ENCODE assay signal across 25 cellular contexts in the genomic region with DNA sequence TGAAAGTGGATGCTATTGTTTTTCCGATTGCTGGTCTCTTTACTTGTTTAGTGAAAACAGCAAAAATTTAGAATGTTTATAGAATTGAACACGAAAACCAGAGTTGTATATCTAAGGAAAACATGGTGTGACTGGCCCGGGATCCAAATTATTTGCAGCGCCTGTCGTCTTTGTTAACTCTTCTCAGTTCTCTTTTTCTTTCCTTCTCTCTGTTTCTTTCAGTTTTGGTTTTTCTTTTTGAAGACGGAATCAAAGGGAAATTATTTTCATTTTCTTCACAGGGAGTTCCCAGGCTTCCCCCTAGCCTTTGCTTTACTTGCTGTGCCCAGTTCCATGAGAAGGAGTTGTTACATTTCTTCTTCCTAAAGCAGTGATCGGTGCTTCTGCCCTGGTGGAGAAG.
DNase-seq lines count a peak whose midpoint lies in the region; ATAC-seq and TF ChIP-seq lines count a peak whose summit lies in the region.
"Had no signal": no experiment of that assay in that cellular context is flagged by ENCODE, and none has a peak within 500 bp of the region (broad histone marks: within the 10 kb centered on the region; RNA-seq: fewer than 3 reads in every experiment).

No MANE protein-coding gene starts in this region.

- in situ Hi-C loops in GM23248 (cut with MboI), result no loop called here

- intact Hi-C loops in sigmoid colon (cut with DNase I) (no loop called here), A673 (cut with micrococcal nuclease; ENCODE audit: unreplicated experiment) (no loop called here), left lung (cut with DNase I) (no loop called here)

- H3K27me3 Mint-ChIP-seq in WTC11 (ENCODE audit: low read depth), result no peaks in the 10 kb centered on the region

- peaks cover 89% of the 10 kb centered on the region for H3K79me2 ChIP-seq in GM23248 (ENCODE audit: insufficient read depth)

- peaks cover 15% of the 10 kb centered on the region for H3K36me3 Mint-ChIP-seq in WTC11
- H3K36me3 Mint-ChIP-seq: CD8-positive, alpha-beta T cell had no signal

- H3K4me2 ChIP-seq in GM23248 (ENCODE audit: unreplicated experiment), result peak overlapping the region; percentile 46

- WGBS in GM23248 (ENCODE audit: low coverage in 1 of 2, low lambda C conversion rate in 2 of 2, missing lambda C conversion rate in 2 of 2), 2 experiments, result 45 to 52% methylated on average over 7 of the region's 7 CpGs
- WGBS in sigmoid colon, 2 donors, result 62 to 71% methylated on average over 7 of the region's 7 CpGs

- BruUV-seq in A673 (replicated peaks; lab: Mats Ljungman, UMichigan), result no TSS peak

- peaks cover 9% of the 10 kb centered on the region for H3K9me3 Mint-ChIP-seq in WTC11
- H3K9me3 Mint-ChIP-seq: CD8-positive, alpha-beta T cell had no signal

- TF ChIP-seq CTCF in WTC11 (IDR thresholded peaks at IDR 0.05) (no peak), sigmoid colon (IDR thresholded peaks at IDR 0.05) (no peak), A673 (conservative IDR thresholded peaks at IDR 0.05; ENCODE audit: low read depth, low read length) (no peak), left lung (IDR thresholded peaks at IDR 0.05) (no peak)

- H3K4me3 ChIP-seq in GM23248 (peak overlapping the region; percentile 8; the same call in 1 of the 2 replicates), iPS-20b (ENCODE audit: low read length) (no peak overlapping the region), sigmoid colon (peak overlapping the region in 1 of 4 donors; percentile 5), A673 (ENCODE audit: low read depth, low read length, poor library complexity, severe bottlenecking) (no peak overlapping the region), left lung (no peak overlapping the region)
- H3K4me3 ChIP-seq: cardiac muscle cell, testis had no signal

- peaks cover 17% of the 10 kb centered on the region; the same call in 1 of the 2 replicates for H4K20me1 ChIP-seq in GM23248 (ENCODE audit: insufficient read depth)

- POLR2A ChIA-PET in WTC11 (lab: Charles Lee), result no interaction called here
- POLR2A ChIA-PET in A673 (lab: Charles Lee; ENCODE audit: low non-redundant PET), result no interaction called here

- H2AFZ ChIP-seq in GM23248, result no peak overlapping the region

- TF ChIP-seq EP300 in sigmoid colon (IDR thresholded peaks at IDR 0.05), result no peak

- H3K9me3 ChIP-seq in GM23248 (ENCODE audit: low read depth), result no peaks in the 10 kb centered on the region
- H3K9me3 ChIP-seq in iPS-20b (ENCODE audit: insufficient read depth, low read depth, low read length), result no peaks in the 10 kb centered on the region; the same call in 1 of the 2 replicates
- H3K9me3 ChIP-seq in sigmoid colon, result peaks cover 0 to 4% (median 1%) of the 10 kb centered on the region in 4 donors
- peaks cover 8% of the 10 kb centered on the region for H3K9me3 ChIP-seq in A673 (ENCODE audit: low read depth, low read length, poor library complexity, severe bottlenecking)
- H3K9me3 ChIP-seq in left lung, result peaks cover 0 to 12% of the 10 kb centered on the region in 2 donors
- H3K9me3 ChIP-seq: adrenal gland, testis had no signal

- H3K27me3 ChIP-seq in GM23248 (replicated peaks; ENCODE audit: insufficient read depth) (no peaks in the 10 kb centered on the region), iPS-20b (ENCODE audit: insufficient read depth, low read length) (no peaks in the 10 kb centered on the region), sigmoid colon (no peaks in the 10 kb centered on the region), A673 (replicated peaks; ENCODE audit: insufficient read depth, low read depth, low read length, poor library complexity) (no peaks in the 10 kb centered on the region), left lung (no peaks in the 10 kb centered on the region)
- H3K27me3 ChIP-seq: adrenal gland, cardiac muscle cell, testis had no signal

- H3K9me2 ChIP-seq in GM23248 (ENCODE audit: insufficient read depth), result no peaks in the 10 kb centered on the region

- ATAC-seq in WTC11, result no peak
- ATAC-seq in left lung, result no peak
- ATAC-seq: CD8-positive, alpha-beta T cell; right cardiac atrium had no signal

- H3K4me1 Mint-ChIP-seq in WTC11, result peaks cover 47% of the 10 kb centered on the region

- H3K27ac ChIP-seq in GM23248, result no peak overlapping the region
- H3K27ac ChIP-seq in iPS-20b (ENCODE audit: low read length), result no peak overlapping the region
- H3K27ac ChIP-seq in sigmoid colon, result peak overlapping the region in 3 of 4 donors; percentile 3 to 44 (median 41)
- no peak overlapping the region for H3K27ac ChIP-seq in A673 (ENCODE audit: low read depth, low read length, poor library complexity, severe bottlenecking)
- H3K27ac ChIP-seq in left lung, result no peak overlapping the region
- H3K27ac ChIP-seq: adrenal gland, cardiac muscle cell, testis had no signal

- peak overlapping the region; percentile 58 for H3K27ac Mint-ChIP-seq in WTC11
- H3K27ac Mint-ChIP-seq: CD8-positive, alpha-beta T cell had no signal

- H3K4me3 Mint-ChIP-seq in WTC11, result no peak overlapping the region
- H3K4me3 Mint-ChIP-seq: CD8-positive, alpha-beta T cell had no signal

- H3K36me3 ChIP-seq in GM23248 (ENCODE audit: low read depth) (0 out of 2 replicates have a peak, but pooled peaks cover 7% of the 10 kb centered on the region), iPS-20b (ENCODE audit: insufficient read depth, low read depth, low read length) (no peaks in the 10 kb centered on the region), sigmoid colon (no peaks in the 10 kb centered on the region), A673 (ENCODE audit: insufficient read depth, low read length, poor library complexity, severe bottlenecking) (no peaks in the 10 kb centered on the region), left lung (no peaks in the 10 kb centered on the region)
- H3K36me3 ChIP-seq: adrenal gland, cardiac muscle cell had no signal

- H3F3A ChIP-seq in GM23248 (ENCODE audit: insufficient read depth), result no peaks in the 10 kb centered on the region

- peaks cover 10% of the 10 kb centered on the region for H3K4me1 ChIP-seq in GM23248 (ENCODE audit: insufficient read depth)
- H3K4me1 ChIP-seq in iPS-20b (ENCODE audit: insufficient read depth, low read length), result peaks cover 20% of the 10 kb centered on the region; the same call in 1 of the 2 replicates
- H3K4me1 ChIP-seq in sigmoid colon, result peaks cover 0 to 11% (median 6%) of the 10 kb centered on the region in 4 donors
- H3K4me1 ChIP-seq in A673 (ENCODE audit: insufficient read depth, low read length, poor library complexity, severe bottlenecking), result peaks cover 3% of the 10 kb centered on the region
- H3K4me1 ChIP-seq in left lung, result peaks cover 0 to 9% of the 10 kb centered on the region in 2 donors
- H3K4me1 ChIP-seq: testis had no signal

- CTCF ChIA-PET in WTC11 (lab: Charles Lee), result no interaction called here
- CTCF ChIA-PET in A673 (lab: Charles Lee), result no interaction called here

- H3K9ac ChIP-seq in GM23248, result no peak overlapping the region
- peak overlapping the region; percentile 6; the same call in 1 of the 2 replicates for H3K9ac ChIP-seq in iPS-20b (ENCODE audit: low read depth, low read length)

- DNase-seq in GM23248 (no peak), WTC11 (ENCODE audit: low spot score) (no peak), sigmoid colon (no peak), A673 (ENCODE audit: low spot score) (no peak), left lung (no peak)
- DNase-seq in stimulated activated CD4-positive, alpha-beta T cell treated with anti-CD3 and anti-CD28 coated beads, Interleukin-4, amount 100 ng/mL, for 1 hour, result no peak
- DNase-seq in stimulated activated CD4-positive, alpha-beta T cell treated with anti-CD3 and anti-CD28 coated beads, Interleukin-4, amount 100 ng/mL, for 24 hours, result no peak
- DNase-seq: activated CD4-positive, alpha-beta T cell treated with anti-CD3 and anti-CD28 coated beads, Interleukin-2, amount 50 U/mL, for 4 hours; activated gamma-delta T cell; adrenal gland; CD8-positive, alpha-beta T cell; DMS53; glutamatergic neuron; H7; Karpas-422; NCI-H1048; NCI-H1930; NCI-H2227 treated with DMSO at 0.1 percent for 48 hours; NCI-H82; occipital lobe; right cardiac atrium; SIG-M5; testis had no signal

- TF ChIP-seq POLR2A in sigmoid colon (IDR thresholded peaks at IDR 0.05), result no peak

TF ChIP-seq in WTC11, 78 proteins besides CTCF, POLR2A, EP300 and RAD21:
- TF ChIP-seq, protein P1, sequence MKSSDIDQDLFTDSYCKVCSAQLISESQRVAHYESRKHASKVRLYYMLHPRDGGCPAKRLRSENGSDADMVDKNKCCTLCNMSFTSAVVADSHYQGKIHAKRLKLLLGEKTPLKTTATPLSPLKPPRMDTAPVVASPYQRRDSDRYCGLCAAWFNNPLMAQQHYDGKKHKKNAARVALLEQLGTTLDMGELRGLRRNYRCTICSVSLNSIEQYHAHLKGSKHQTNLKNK (CRISPR knock-in tag; IDR thresholded peaks at IDR 0.05), result no peak
- TF ChIP-seq, protein P2, sequence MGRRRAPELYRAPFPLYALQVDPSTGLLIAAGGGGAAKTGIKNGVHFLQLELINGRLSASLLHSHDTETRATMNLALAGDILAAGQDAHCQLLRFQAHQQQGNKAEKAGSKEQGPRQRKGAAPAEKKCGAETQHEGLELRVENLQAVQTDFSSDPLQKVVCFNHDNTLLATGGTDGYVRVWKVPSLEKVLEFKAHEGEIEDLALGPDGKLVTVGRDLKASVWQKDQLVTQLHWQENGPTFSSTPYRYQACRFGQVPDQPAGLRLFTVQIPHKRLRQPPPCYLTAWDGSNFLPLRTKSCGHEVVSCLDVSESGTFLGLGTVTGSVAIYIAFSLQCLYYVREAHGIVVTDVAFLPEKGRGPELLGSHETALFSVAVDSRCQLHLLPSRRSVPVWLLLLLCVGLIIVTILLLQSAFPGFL (CRISPR knock-in tag; IDR thresholded peaks at IDR 0.05; ENCODE audit: borderline replicate concordance), result no peak
- TF ChIP-seq GTF2I (CRISPR knock-in tag; conservative IDR thresholded peaks at IDR 0.05), result no peak
- TF ChIP-seq NFYB (CRISPR knock-in tag; conservative IDR thresholded peaks at IDR 0.05; ENCODE audit: low read depth), result no peak
- TF ChIP-seq, protein P3, sequence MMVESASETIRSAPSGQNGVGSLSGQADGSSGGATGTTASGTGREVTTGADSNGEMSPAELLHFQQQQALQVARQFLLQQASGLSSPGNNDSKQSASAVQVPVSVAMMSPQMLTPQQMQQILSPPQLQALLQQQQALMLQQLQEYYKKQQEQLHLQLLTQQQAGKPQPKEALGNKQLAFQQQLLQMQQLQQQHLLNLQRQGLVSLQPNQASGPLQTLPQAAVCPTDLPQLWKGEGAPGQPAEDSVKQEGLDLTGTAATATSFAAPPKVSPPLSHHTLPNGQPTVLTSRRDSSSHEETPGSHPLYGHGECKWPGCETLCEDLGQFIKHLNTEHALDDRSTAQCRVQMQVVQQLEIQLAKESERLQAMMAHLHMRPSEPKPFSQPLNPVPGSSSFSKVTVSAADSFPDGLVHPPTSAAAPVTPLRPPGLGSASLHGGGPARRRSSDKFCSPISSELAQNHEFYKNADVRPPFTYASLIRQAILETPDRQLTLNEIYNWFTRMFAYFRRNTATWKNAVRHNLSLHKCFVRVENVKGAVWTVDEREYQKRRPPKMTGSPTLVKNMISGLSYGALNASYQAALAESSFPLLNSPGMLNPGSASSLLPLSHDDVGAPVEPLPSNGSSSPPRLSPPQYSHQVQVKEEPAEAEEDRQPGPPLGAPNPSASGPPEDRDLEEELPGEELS (CRISPR knock-in tag; IDR thresholded peaks at IDR 0.05), result no peak
- no peak for TF ChIP-seq RORB (CRISPR knock-in tag; IDR thresholded peaks at IDR 0.05)
- TF ChIP-seq ATF1 (CRISPR knock-in tag; IDR thresholded peaks at IDR 0.05), result no peak

Comparison
In these comparisons a context has a peak if more than half of its experiments do, and no peak if none do; other contexts are left out.
1. H3K27ac ChIP-seq: peak in sigmoid colon (3 of 4); none in GM23248 (single experiment), iPS-20b (single experiment), A673 (single experiment) and left lung (0 of 2).